Comparison of ENCODE assay signal across 8 cellular contexts in the genomic region with DNA sequence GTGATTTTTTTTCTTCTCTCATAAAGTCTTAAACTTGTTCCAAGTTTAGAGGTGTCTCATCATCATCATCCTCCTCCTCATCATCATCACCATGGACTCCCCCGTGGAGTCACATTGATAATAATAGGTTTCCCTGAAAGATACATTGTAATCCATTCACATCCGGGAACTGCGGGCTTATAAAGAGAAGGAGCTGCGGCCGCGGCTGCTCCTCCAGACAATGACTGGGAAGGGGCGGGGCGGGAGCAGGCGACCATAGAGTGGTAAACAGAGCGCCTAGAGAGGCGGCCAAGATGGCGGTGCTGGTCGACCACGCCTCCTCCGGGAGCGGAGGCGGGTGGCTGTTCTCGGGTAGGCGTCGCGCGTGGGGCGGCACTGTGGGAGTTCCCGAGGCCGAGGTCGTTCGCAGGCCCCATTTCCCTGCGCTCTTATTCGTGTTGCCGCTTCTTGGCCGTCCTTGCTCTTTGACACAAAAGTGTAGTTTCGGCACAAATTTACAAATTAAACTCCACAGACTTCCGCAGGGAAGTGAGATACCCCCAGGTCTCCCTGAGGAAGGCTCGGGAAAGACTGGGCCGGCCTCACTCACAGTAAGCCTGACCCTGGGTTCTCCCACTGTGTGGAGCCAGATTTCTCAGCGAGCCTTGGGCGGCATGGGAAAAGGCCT. TPM values are rescaled to one million over a fixed set of nuclear protein-coding genes. Genes with fewer than 3 reads are reported as not detected.
DNase-seq lines count a peak whose midpoint lies in the region; ATAC-seq and TF ChIP-seq lines count a peak whose summit lies in the region.

No MANE protein-coding gene starts in this region.

- peak; percentile 97 for DNase-seq in ELR (ENCODE audit: low read depth)
- DNase-seq in HCEC 1CT, result peak; percentile 92
- DNase-seq in NB4 (ENCODE audit: low read depth), result peak; percentile 85
- peak; percentile 95 for DNase-seq in SK-N-DZ (ENCODE audit: low spot score)
- DNase-seq in activated naive CD8-positive, alpha-beta T cell treated with anti-CD3 and anti-CD28 coated beads, Interleukin-2, amount 50 U/mL, for 16 hours (ENCODE audit: low read depth, low spot score), result peak; percentile 49
- DNase-seq in Right ventricle myocardium inferior (ENCODE audit: missing footprints), result peak; percentile 99
- peak; percentile 97 for DNase-seq in osteoblast (ENCODE audit: insufficient read length, low spot score, missing footprints)
- DNase-seq in testis, result peak; percentile 99

- H3K27me3 ChIP-seq in osteoblast (ENCODE audit: insufficient read depth, low read length) (no peaks in the 10 kb centered on the region), testis (no peaks in the 10 kb centered on the region)

- H3K36me3 ChIP-seq in osteoblast (ENCODE audit: insufficient read depth, low read length), result no peaks in the 10 kb centered on the region
- no peaks in the 10 kb centered on the region for H3K36me3 ChIP-seq in testis (ENCODE audit: low read depth, missing control alignments)

- peak; percentile 98 for ATAC-seq in Right ventricle myocardium inferior

- no peaks in the 10 kb centered on the region for H3K9me3 ChIP-seq in osteoblast (ENCODE audit: low read depth, low read length)
- no peaks in the 10 kb centered on the region for H3K9me3 ChIP-seq in testis

- H3K4me1 ChIP-seq in osteoblast (ENCODE audit: insufficient read depth, low read length) (peaks cover 31% of the 10 kb centered on the region), testis (peaks cover 12% of the 10 kb centered on the region)

- H2AFZ ChIP-seq in osteoblast (ENCODE audit: low read length), result peak overlapping the region; percentile 98

- WGBS in testis, 2 donors, result 1 to 2% methylated on average over 18 to 37 of the region's 37 CpGs

- intact Hi-C loops in Right ventricle myocardium inferior (cut with DNase I) (loop anchor here (2.0 to 10.0 kb wide), 9 partner anchors 81 to 987 kb away; no protein-coding TSS in a partner anchor), testis (cut with DNase I; ENCODE audit: low total_unique reads) (loop anchor here (5.0 kb wide), 1 partner anchor 172 kb away; no protein-coding TSS in a partner anchor)

- peak overlapping the region; percentile 61 for H3K4me3 ChIP-seq in NB4 (ENCODE audit: low read depth, low read length)
- H3K4me3 ChIP-seq in osteoblast (ENCODE audit: insufficient read depth, low read length), result peak overlapping the region; percentile 80
- peak overlapping the region; percentile 78 to 83 for H3K4me3 ChIP-seq in testis

- H3K27ac ChIP-seq in osteoblast (ENCODE audit: low read depth, low read length) (peak overlapping the region; percentile 87), testis (peak overlapping the region; percentile 93 to 95)

- no peak for TF ChIP-seq CTCF in NB4 (IDR thresholded peaks at IDR 0.05; ENCODE audit: low read depth, low read length)
- no peak for TF ChIP-seq CTCF in osteoblast (IDR thresholded peaks at IDR 0.05; ENCODE audit: extremely low read depth, low read depth, low read length)
- peak in 1 of 3 experiments; percentile 23 for TF ChIP-seq CTCF in testis (IDR thresholded peaks at IDR 0.05)

- peak overlapping the region; percentile 93 for H3K4me2 ChIP-seq in osteoblast (ENCODE audit: insufficient read depth, low read length)

- no peaks in the 10 kb centered on the region for H4K20me1 ChIP-seq in osteoblast (ENCODE audit: insufficient read depth, low read length)

- H3K79me2 ChIP-seq in osteoblast (ENCODE audit: insufficient read depth, low read length), result peaks cover 22% of the 10 kb centered on the region

- TF ChIP-seq POLR2A in NB4 (IDR thresholded peaks at IDR 0.05; ENCODE audit: extremely low read depth, insufficient read length), result no peak
- no peak for TF ChIP-seq POLR2A in testis (IDR thresholded peaks at IDR 0.05)

RNA-seq across cellular contexts. Expression of a gene that starts 1.8 kb away (rescaled TPM):
- polyA plus RNA-seq in SK-N-DZ (2014; cell fraction: cytosol; rRNA removed), result 51.4 and 55.2 TPM in 2 replicates
- 53.5 and 64.8 TPM in 2 replicates for polyA plus RNA-seq in SK-N-DZ (2014; cell fraction: nucleus; rRNA removed)
- total RNA-seq in Right ventricle myocardium inferior (57.8 TPM), osteoblast (87.2 and 89.9 TPM in 2 replicates), testis (100 to 1,000 TPM; 110 to 122 TPM)
- 50.8 TPM for polyA plus RNA-seq in testis (ENCODE audit: insufficient read depth, low read depth, low replicate concordance)

Comparison
In these comparisons a context has a peak if more than half of its experiments do, and no peak if none do; other contexts are left out.
1. Peak in every context shown above with its lines: DNase-seq, ATAC-seq, H3K4me3 ChIP-seq and H3K27ac ChIP-seq.
2. DNase-seq: peak in every context shown above with its lines; median percentile 99 in Right ventricle myocardium inferior; 99 in testis; 97 in ELR; 97 in osteoblast; 95 in SK-N-DZ; 92 in HCEC 1CT; 85 in NB4; 49 in activated naive CD8-positive, alpha-beta T cell treated with anti-CD3 and anti-CD28 coated beads, Interleukin-2, amount 50 U/mL, for 16 hours.